1 cellular context compared by ENCODE assay signal in genomic region chr20:51389543-51389924, GRCh38.
TF ChIP-seq lines count a peak whose summit lies in the region.

No MANE protein-coding gene starts in this region.

TF ChIP-seq in SK-N-SH, 30 proteins besides CTCF, POLR2A, EP300 and RAD21 (continued from another document):
- TF ChIP-seq PBX3 (IDR thresholded peaks at IDR 0.05) (no peak), YY1 (IDR thresholded peaks at IDR 0.05; ENCODE audit: low read depth) (no peak), TEAD4 (IDR thresholded peaks at IDR 0.05; ENCODE audit: borderline replicate concordance, insufficient read depth) (no peak), USF1 (IDR thresholded peaks at IDR 0.05; ENCODE audit: borderline replicate concordance, low read depth) (no peak)
